In genomic region chr19:1069009-1069779, GRCh38 we compare ENCODE assay signal across 8 cellular contexts. TPM values are rescaled to one million over a fixed set of nuclear protein-coding genes. Genes with fewer than 3 reads are reported as not detected.
DNase-seq lines count a peak whose midpoint lies in the region; ATAC-seq and TF ChIP-seq lines count a peak whose summit lies in the region.

No MANE protein-coding gene starts in this region.

- peak overlapping the region; percentile 89 to 99 (median 92) for H3K4me3 Mint-ChIP-seq in naive thymus-derived CD8-positive, alpha-beta T cell

- peaks cover 27 to 66% (median 60%) of the 10 kb centered on the region in 4 donors for H3K4me1 Mint-ChIP-seq in naive thymus-derived CD8-positive, alpha-beta T cell

- peaks cover 0 to 48% (median 23%) of the 10 kb centered on the region in 3 donors for H3K36me3 Mint-ChIP-seq in naive thymus-derived CD8-positive, alpha-beta T cell

- H3K9me3 Mint-ChIP-seq in naive thymus-derived CD8-positive, alpha-beta T cell: no peaks in the 10 kb centered on the region

- H3K27ac ChIP-seq in colonic mucosa: peak overlapping the region; percentile 74

- ATAC-seq in GM18505 (IDR thresholded peaks at IDR 0.05; ENCODE audit: unreplicated experiment) (no peak), HG03469 (IDR thresholded peaks at IDR 0.05; ENCODE audit: unreplicated experiment) (no peak), HG02840 (IDR thresholded peaks at IDR 0.05; ENCODE audit: low FRiP score, unreplicated experiment) (no peak)
- ATAC-seq in naive thymus-derived CD8-positive, alpha-beta T cell: peak; percentile 27 to 29

- peak overlapping the region; percentile 20 to 58 for H3K9ac ChIP-seq in colonic mucosa (ENCODE audit: low read depth in 2 of 2, low read length in 2 of 2)

- H3K4me3 ChIP-seq in colonic mucosa: peak overlapping the region; percentile 35

- no peak for TF ChIP-seq CTCF in colonic mucosa (IDR thresholded peaks at IDR 0.05)

- peaks cover 35% of the 10 kb centered on the region for H3K27me3 ChIP-seq in colonic mucosa

- DNase-seq in T-helper 1 cell (peak; percentile 56 to 93 (median 64)), colonic mucosa (peak; percentile 69), NCI-H2107 (lab: John Stamatoyannopoulos, UW) (no peak), DMS 273 treated with DMSO at 0.1 percent for 48 hours (lab: John Stamatoyannopoulos, UW) (no peak)
- peak; percentile 49 to 91 (median 77) for DNase-seq in naive thymus-derived CD8-positive, alpha-beta T cell

- H3K9me3 ChIP-seq in colonic mucosa: no peaks in the 10 kb centered on the region

- H3K36me3 ChIP-seq in colonic mucosa: no peaks in the 10 kb centered on the region

- TF ChIP-seq POLR2A in GM18505 (IDR thresholded peaks at IDR 0.05; ENCODE audit: borderline replicate concordance, extremely low read depth, insufficient read depth, insufficient read length): peak; percentile 65

- POLR2A ChIA-PET in naive thymus-derived CD8-positive, alpha-beta T cell (lab: Charles Lee): interaction anchor here (0.6 to 31.7 kb wide), 9 partner anchors 13 to 200 kb away, joined by 3 to 2279 read pairs (median 28); partner anchors contain the start of genes ABCA7, CIRBP, CNN2 and GPX4

- intact Hi-C loops in colonic mucosa (cut with DNase I): no loop called here

- peak overlapping the region; percentile 84 to 99 (median 96) for H3K27ac Mint-ChIP-seq in naive thymus-derived CD8-positive, alpha-beta T cell

- H3K4me1 ChIP-seq in colonic mucosa: peaks cover 28% of the 10 kb centered on the region

- H3K27me3 Mint-ChIP-seq in naive thymus-derived CD8-positive, alpha-beta T cell: no peaks in the 10 kb centered on the region

RNA-seq across cellular contexts. Expression of gene ARHGAP45, which starts 2.2 kb away (rescaled TPM):
- total RNA-seq in colonic mucosa: 10 to 100 TPM; 27.4 to 37.9 TPM
- total RNA-seq in naive thymus-derived CD8-positive, alpha-beta T cell: 1,000 to 10,000 TPM; 1,025 to 1,060 TPM
- 100 to 1,000 TPM; 261 to 681 (median 358) TPM for polyA plus RNA-seq in naive thymus-derived CD8-positive, alpha-beta T cell

RNA-seq across cellular contexts. Expression of gene POLR2E, which starts 26.0 kb away (rescaled TPM):
- total RNA-seq in colonic mucosa: 100 to 1,000 TPM; 135 to 245 TPM
- total RNA-seq in naive thymus-derived CD8-positive, alpha-beta T cell: 10 to 100 TPM; 88.0 to 95.3 TPM
- polyA plus RNA-seq in naive thymus-derived CD8-positive, alpha-beta T cell: 100 to 1,000 TPM; 159 to 233 (median 187) TPM

RNA-seq across cellular contexts. Expression of gene ABCA7, which starts 29.3 kb away (rescaled TPM):
- 10 to 100 TPM; 23.9 to 31.6 TPM for total RNA-seq in colonic mucosa
- 100 to 1,000 TPM; 221 to 232 TPM for total RNA-seq in naive thymus-derived CD8-positive, alpha-beta T cell
- 10 to 100 TPM in 1 of 3 donors, 1 to 10 TPM in 2; 4.2 to 14.4 (median 8.7) TPM for polyA plus RNA-seq in naive thymus-derived CD8-positive, alpha-beta T cell

RNA-seq across cellular contexts. Expression of gene GPX4, which starts 34.6 kb away (rescaled TPM):
- 100 to 1,000 TPM; 187 to 189 TPM for total RNA-seq in colonic mucosa
- total RNA-seq in naive thymus-derived CD8-positive, alpha-beta T cell: 100 to 1,000 TPM; 207 to 225 TPM
- 100 to 1,000 TPM; 370 to 465 (median 405) TPM for polyA plus RNA-seq in naive thymus-derived CD8-positive, alpha-beta T cell

RNA-seq across cellular contexts. Expression of gene CNN2, which starts 42.8 kb away (rescaled TPM):
- total RNA-seq in colonic mucosa: 100 to 1,000 TPM; 108 to 132 TPM
- total RNA-seq in naive thymus-derived CD8-positive, alpha-beta T cell: 100 to 1,000 TPM; 211 to 216 TPM
- polyA plus RNA-seq in naive thymus-derived CD8-positive, alpha-beta T cell: 100 to 1,000 TPM; 498 to 693 (median 515) TPM

Comparison
In these comparisons a context has a peak if more than half of its experiments do, and no peak if none do; other contexts are left out.
1. ATAC-seq: peak in naive thymus-derived CD8-positive, alpha-beta T cell (2 of 2); none in GM18505 (single experiment), HG03469 (single experiment) and HG02840 (single experiment).
2. DNase-seq: peak in T-helper 1 cell (5 of 5), colonic mucosa (single experiment) and naive thymus-derived CD8-positive, alpha-beta T cell (10 of 10); none in NCI-H2107 (single experiment) and DMS 273 treated with DMSO at 0.1 percent for 48 hours (single experiment).
3. RNA of gene ARHGAP45, which starts 2.2 kb away (total RNA-seq): 1,025 to 1,060 TPM in naive thymus-derived CD8-positive, alpha-beta T cell; 27.4 to 37.9 TPM in colonic mucosa; every median in the first group is over 10 times any median in the second.
4. RNA of gene ABCA7, which starts 29.3 kb away (total RNA-seq): 221 to 232 TPM in naive thymus-derived CD8-positive, alpha-beta T cell; 23.9 to 31.6 TPM in colonic mucosa; every median in the first group is over 4 times any median in the second.